Comparison of ENCODE assay signal across 8 cellular contexts in the genomic region with DNA sequence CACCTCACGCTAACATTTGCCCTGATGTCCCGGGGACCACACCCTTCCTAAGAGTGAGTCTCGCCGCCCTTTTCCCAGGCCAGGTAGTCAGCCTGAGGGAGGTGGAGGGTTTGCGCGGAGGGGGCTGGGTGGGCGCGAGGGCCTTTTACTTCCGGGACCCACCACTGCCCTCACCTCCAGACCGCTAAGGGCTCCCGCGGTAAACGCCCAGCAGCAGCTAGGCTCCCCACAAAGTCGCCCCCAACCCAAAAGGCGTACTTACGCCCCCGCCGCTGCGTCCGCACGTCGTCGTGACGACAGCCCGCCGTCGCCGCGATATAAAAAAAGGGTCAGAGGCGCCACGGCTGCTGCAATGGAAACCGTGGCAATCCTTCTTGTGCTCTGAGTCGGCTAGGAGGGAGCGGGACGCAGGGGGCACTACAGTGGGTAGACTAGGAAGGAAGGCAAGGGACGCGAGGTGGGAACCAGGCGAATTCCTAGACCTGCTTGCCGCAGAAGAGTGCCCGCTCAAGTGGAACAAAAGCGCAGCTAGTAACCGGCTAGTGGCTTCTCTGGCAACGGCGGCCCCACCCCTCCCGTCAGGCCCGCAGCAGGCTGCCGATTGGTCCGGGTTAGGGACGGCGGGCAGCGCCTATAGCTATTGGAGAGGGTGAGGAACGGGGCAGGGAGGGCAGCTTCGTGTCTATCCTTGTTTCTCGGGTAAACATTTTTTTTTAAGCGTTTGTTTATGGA. TPM values are rescaled to one million over a fixed set of nuclear protein-coding genes. Genes with fewer than 3 reads are reported as not detected.
DNase-seq lines count a peak whose midpoint lies in the region; ATAC-seq, FAIRE-seq and TF ChIP-seq lines count a peak whose summit lies in the region.

A gene with protein sequence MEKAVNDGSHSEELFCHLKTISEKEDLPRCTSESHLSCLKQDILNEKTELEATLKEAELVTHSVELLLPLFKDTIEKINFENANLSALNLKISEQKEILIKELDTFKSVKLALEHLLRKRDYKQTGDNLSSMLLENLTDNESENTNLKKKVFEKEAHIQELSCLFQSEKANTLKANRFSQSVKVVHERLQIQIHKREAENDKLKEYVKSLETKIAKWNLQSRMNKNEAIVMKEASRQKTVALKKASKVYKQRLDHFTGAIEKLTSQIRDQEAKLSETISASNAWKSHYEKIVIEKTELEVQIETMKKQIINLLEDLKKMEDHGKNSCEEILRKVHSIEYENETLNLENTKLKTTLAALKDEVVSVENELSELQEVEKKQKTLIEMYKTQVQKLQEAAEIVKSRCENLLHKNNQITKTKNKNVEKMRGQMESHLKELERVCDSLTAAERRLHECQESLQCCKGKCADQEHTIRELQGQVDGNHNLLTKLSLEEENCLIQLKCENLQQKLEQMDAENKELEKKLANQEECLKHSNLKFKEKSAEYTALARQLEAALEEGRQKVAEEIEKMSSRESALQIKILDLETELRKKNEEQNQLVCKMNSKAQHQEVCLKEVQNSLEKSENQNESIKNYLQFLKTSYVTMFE (minus strand): TSS at position 553 of the 732 bp plus-strand sequence. CDS start 9,296 bp downstream, outside the sequence.

- no peak for TF ChIP-seq RAD21 in IMR-90 (IDR thresholded peaks at IDR 0.05; ENCODE audit: low read length)

- intact Hi-C loops in IMR-90 (cut with micrococcal nuclease): loop anchor here (1.0 to 5.0 kb wide), 3 partner anchors 8 to 311 kb away; no protein-coding TSS in a partner anchor
- intact Hi-C loops in endothelial cell of umbilical vein (cut with micrococcal nuclease): loop anchor here (1.0 to 10.0 kb wide), 4 partner anchors 13 to 519 kb away; partner anchors contain the start of genes HS2ST1 and SELENOF

- dilution Hi-C loops in IMR-90 (cut with HindIII; ENCODE audit: low sequenced_read_pairs, unreplicated experiment) (no loop called here), endothelial cell of umbilical vein (cut with MboI; ENCODE audit: extremely low pct_ligation_motif_present, low sequenced_read_pairs) (no loop called here)

- peak; percentile 79 for FAIRE-seq in endothelial cell of umbilical vein (lab: Jason Lieb, UNC)

- H3K27me3 ChIP-seq in IMR-90 (ENCODE audit: control insufficient read depth, insufficient read depth, low read length): peaks cover 4% of the 10 kb centered on the region; the same call in 1 of the 2 replicates
- H3K27me3 ChIP-seq in endothelial cell of umbilical vein (ENCODE audit: control insufficient read depth in 2 of 2, insufficient read depth in 2 of 2, low read length in 2 of 2): peaks cover 0 to 2% of the 10 kb centered on the region in 2 experiments
- H3K27me3 ChIP-seq in mononuclear cell (ENCODE audit: insufficient read depth, low read length): no peaks in the 10 kb centered on the region

- peak within 1 kb of the TSS; percentile 70 for H3K4ac ChIP-seq in IMR-90 (ENCODE audit: low read depth, low read length)

- no TSS peak for BruUV-seq in IMR-90 (replicated peaks; lab: Mats Ljungman, UMichigan)
- BruUV-seq in endothelial cell of umbilical vein (replicated peaks; lab: Mats Ljungman, UMichigan): TSS peak; percentile 31

- H3K14ac ChIP-seq in IMR-90 (replicated peaks; ENCODE audit: low read depth, low read length): peak within 1 kb of the TSS; percentile 92

- peak within 1 kb of the TSS; percentile 71 for H3K56ac ChIP-seq in IMR-90 (ENCODE audit: extremely low read depth, insufficient read depth, low read length)

- peak within 1 kb of the TSS; percentile 20 for H2BK5ac ChIP-seq in IMR-90 (ENCODE audit: low read depth, low read length, poor library complexity, severe bottlenecking)

- H2AK5ac ChIP-seq in IMR-90 (ENCODE audit: low read depth, low read length): peak within 1 kb of the TSS; percentile 34; the same call in 1 of the 2 replicates

- H2BK120ac ChIP-seq in IMR-90 (ENCODE audit: low read depth, low read length): peak within 1 kb of the TSS; percentile 60; the same call in 1 of the 2 replicates

- H3K4me2 ChIP-seq in IMR-90 (ENCODE audit: low read depth, low read length) (peak within 1 kb of the TSS; percentile 88), endothelial cell of umbilical vein (ENCODE audit: insufficient read depth, low read length) (peak within 1 kb of the TSS; percentile 99)

- peak within 1 kb of the TSS; percentile 91 for H3K9ac ChIP-seq in IMR-90 (ENCODE audit: low read depth, low read length)
- peak within 1 kb of the TSS; percentile 81 for H3K9ac ChIP-seq in endothelial cell of umbilical vein (replicated peaks; ENCODE audit: extremely low read depth, insufficient read depth, low read length)

- peak within 1 kb of the TSS; percentile 73 for H2AK9ac ChIP-seq in IMR-90 (replicated peaks; ENCODE audit: low read depth, low read length, poor library complexity)

- H3K36me3 ChIP-seq in IMR-90 (ENCODE audit: control insufficient read depth, insufficient read depth, low read length): no peaks in the 10 kb centered on the region
- H3K36me3 ChIP-seq in endothelial cell of umbilical vein (ENCODE audit: control insufficient read depth in 2 of 2, extremely low read depth in 1 of 2, insufficient read depth in 2 of 2, low read length in 2 of 2): no peaks in the 10 kb centered on the region

- peaks cover 5 to 17% of the 10 kb centered on the region in 2 experiments; a peak in 3 of 4 replicates for H3K79me1 ChIP-seq in IMR-90 (ENCODE audit: low read depth in 1 of 2, low read length in 2 of 2)

- H4K20me1 ChIP-seq in IMR-90 (ENCODE audit: insufficient read depth, low read length): no peaks in the 10 kb centered on the region; the same call in 1 of the 2 replicates
- no peaks in the 10 kb centered on the region for H4K20me1 ChIP-seq in endothelial cell of umbilical vein (replicated peaks; ENCODE audit: control insufficient read depth, extremely low read depth, insufficient read depth, low read length)

- H3K23ac ChIP-seq in IMR-90 (ENCODE audit: low read depth, low read length): peak within 1 kb of the TSS; percentile 93

- peaks cover 46% of the 10 kb centered on the region for H3K79me2 ChIP-seq in endothelial cell of umbilical vein (ENCODE audit: control insufficient read depth, insufficient read depth, low read length)

- no peaks in the 10 kb centered on the region for H3K9me3 ChIP-seq in IMR-90 (ENCODE audit: control insufficient read depth, insufficient read depth, low read length)
- no peaks in the 10 kb centered on the region for H3K9me3 ChIP-seq in endothelial cell of umbilical vein (replicated peaks; ENCODE audit: control insufficient read depth, insufficient read depth, low read length)
- no peaks in the 10 kb centered on the region for H3K9me3 ChIP-seq in mononuclear cell (ENCODE audit: low read depth, low read length)

- peak within 1 kb of the TSS; percentile 29; the same call in 1 of the 2 replicates for H2BK20ac ChIP-seq in IMR-90 (ENCODE audit: low read depth, low read length)

- POLR2A ChIA-PET in IMR-90 (lab: Charles Lee; ENCODE audit: unreplicated experiment): interaction anchor here (0.6 to 0.9 kb wide), 2 partner anchors 13 to 34 kb away, joined by 3 read pairs; no protein-coding TSS in a partner anchor
- POLR2A ChIA-PET in endothelial cell of umbilical vein (lab: Charles Lee): interaction anchor here (0.6 to 0.8 kb wide), 2 partner anchors 13 to 307 kb away, joined by 3 to 4 read pairs; no protein-coding TSS in a partner anchor

- H3K27ac ChIP-seq in IMR-90 (ENCODE audit: insufficient read depth, low read length) (peak within 1 kb of the TSS; percentile 88), endothelial cell of umbilical vein (ENCODE audit: insufficient read depth, low read depth, low read length) (peak within 1 kb of the TSS; percentile 72)

- peak within 1 kb of the TSS; percentile 70 for H4K91ac ChIP-seq in IMR-90 (ENCODE audit: insufficient read depth, low read depth, low read length)

- peak within 1 kb of the TSS; percentile 84 to 86 for H4K8ac ChIP-seq in IMR-90 (ENCODE audit: low read depth in 2 of 2, low read length in 2 of 2)

- H3K4me3 ChIP-seq in IMR-90 (ENCODE audit: insufficient read depth, low read depth, low read length) (peak within 1 kb of the TSS; percentile 84), endothelial cell of umbilical vein (replicated peaks in 1 of 3; ENCODE audit: insufficient read depth in 1 of 3, low read depth in 1 of 3, low read length in 3 of 3) (peak within 1 kb of the TSS; percentile 85 to 96 (median 85)), mononuclear cell (ENCODE audit: low read length) (peak within 1 kb of the TSS; percentile 87)

- no peaks in the 10 kb centered on the region; the same call in 1 of the 2 replicates for H3K9me1 ChIP-seq in IMR-90 (ENCODE audit: insufficient read depth, low read length)
- no peaks in the 10 kb centered on the region for H3K9me1 ChIP-seq in endothelial cell of umbilical vein (replicated peaks; ENCODE audit: control insufficient read depth, extremely low read depth, insufficient read depth, low read length)

- CTCF ChIA-PET in IMR-90 (lab: Yijun Ruan, JAX): interaction anchor here (0.7 kb wide), 1 partner anchor 357 kb away, joined by 3 read pairs; no protein-coding TSS in a partner anchor
- CTCF ChIA-PET in endothelial cell of umbilical vein (lab: Charles Lee): interaction anchor here (0.7 to 1.9 kb wide), 8 partner anchors 10 to 308 kb away, joined by 3 to 9 read pairs (median 6); partner anchors contain the start of gene SH3GLB1

- H3K4me1 ChIP-seq in IMR-90 (ENCODE audit: control insufficient read depth, insufficient read depth, low read length) (peaks cover 2% of the 10 kb centered on the region; the same call in 1 of the 2 replicates), endothelial cell of umbilical vein (ENCODE audit: control insufficient read depth, extremely low read depth, insufficient read depth, low read length) (peaks cover 28% of the 10 kb centered on the region), mononuclear cell (ENCODE audit: insufficient read depth, low read length) (peaks cover 26% of the 10 kb centered on the region)

- H2BK15ac ChIP-seq in IMR-90 (ENCODE audit: low read depth, low read length): peak within 1 kb of the TSS; percentile 9; the same call in 1 of the 3 replicates

- in situ Hi-C loops in IMR-90 (cut with MboI; ENCODE audit: low sequenced_read_pairs): loop anchor here (25.0 kb wide), 2 partner anchors 566 to 691 kb away; no protein-coding TSS in a partner anchor

- TF ChIP-seq CTCF in IMR-90 (conservative IDR thresholded peaks at IDR 0.05; ENCODE audit: low read depth, low read length) (no peak), endothelial cell of umbilical vein (IDR thresholded peaks at IDR 0.05; ENCODE audit: extremely low read depth in 1 of 2, insufficient read depth in 1 of 2, low read depth in 1 of 2, low read length in 2 of 2) (no peak)

- ATAC-seq in GM21528 (IDR thresholded peaks at IDR 0.05; ENCODE audit: low FRiP score, unreplicated experiment) (peak; percentile 100), IMR-90 (ENCODE audit: low read depth) (peak; percentile 100)

- H4K5ac ChIP-seq in IMR-90 (ENCODE audit: low read depth, low read length): peak within 1 kb of the TSS; percentile 38

- WGBS in IMR-90 (ENCODE audit: extremely low coverage in 2 of 2, insufficient read length in 1 of 2), 2 experiments: 0% methylated on average over 8 of the region's 55 CpGs; no CpG with 5 or more reads in 1 of the 2 experiments

- TF ChIP-seq POLR2A in IMR-90 (IDR thresholded peaks at IDR 0.05; ENCODE audit: low read depth, low read length) (peak; percentile 78), endothelial cell of umbilical vein (IDR thresholded peaks at IDR 0.05; ENCODE audit: low read depth, low read length) (peak; percentile 57)

- H2AFZ ChIP-seq in IMR-90 (replicated peaks; ENCODE audit: low read length, poor library complexity) (peak within 1 kb of the TSS; percentile 96), endothelial cell of umbilical vein (ENCODE audit: low read depth, low read length) (peak within 1 kb of the TSS; percentile 83)

- DNase-seq in D341Med (ENCODE audit: low spot score) (peak; percentile 91), IMR-90 (peak; percentile 74), OCI-M1 (lab: John Stamatoyannopoulos, UW) (peak; percentile 87), activated T-cell treated with anti-CD3 and anti-CD28 coated beads for 24 hours (ENCODE audit: low read depth) (peak; percentile 85), endothelial cell of umbilical vein (ENCODE audit: low read depth, low spot score) (peak; percentile 90)
- DNase-seq in stimulated activated CD8-positive, alpha-beta memory T cell treated with anti-CD3 and anti-CD28 coated beads, Interleukin-4, amount 100 ng/mL, for 1 hour (ENCODE audit: low read depth in 2 of 2, low spot score in 1 of 2): peak; percentile 62 to 79

- peak within 1 kb of the TSS; percentile 33 for H3K18ac ChIP-seq in IMR-90 (ENCODE audit: low read depth, low read length)

RNA-seq across cellular contexts. Expression of the gene that starts here (rescaled TPM):
- total RNA-seq in IMR-90 (2012; rRNA removed) (10.4 and 20.0 TPM in 2 replicates), endothelial cell of umbilical vein (74.7 and 86.3 TPM in 2 replicates), mononuclear cell (57.9 TPM)
- polyA plus RNA-seq in IMR-90 (2012; rRNA removed) (10.1 and 12.3 TPM in 2 replicates), endothelial cell of umbilical vein (7.3 and 9.6 TPM in 2 replicates)
- polyA plus RNA-seq in IMR-90 (2012; cell fraction: cytosol; rRNA removed): 1.7 and 2.0 TPM in 2 replicates
- 6.4 and 25.9 TPM in 2 replicates for polyA plus RNA-seq in IMR-90 (2012; cell fraction: nucleus; rRNA removed; ENCODE audit: low replicate concordance)
- 8.4 and 9.8 TPM in 2 replicates for polyA plus RNA-seq in endothelial cell of umbilical vein (2011; cell fraction: cytosol; rRNA removed)
- polyA plus RNA-seq in endothelial cell of umbilical vein (2011; cell fraction: nucleus; rRNA removed): 66.0 and 110 TPM in 2 replicates
- 28.0 and 37.8 TPM in 2 replicates for polyA plus RNA-seq in endothelial cell of umbilical vein (2012)
- 9.5 and 13.3 TPM in 2 replicates for polyA minus RNA-seq in endothelial cell of umbilical vein
- polyA minus RNA-seq in endothelial cell of umbilical vein (2011; cell fraction: cytosol; rRNA and poly(A)+ RNA removed): 7.2 TPM
- 67.3 and 84.0 TPM in 2 replicates for polyA minus RNA-seq in endothelial cell of umbilical vein (2011; cell fraction: nucleus; rRNA and poly(A)+ RNA removed)

Comparison
In these comparisons a context has a peak if more than half of its experiments do, and no peak if none do; other contexts are left out.
1. Peak in every context shown above with its lines: DNase-seq, ATAC-seq, H3K4me3 ChIP-seq and H3K27ac ChIP-seq.